ENCODE assay signal across 1 cellular context in genomic region chr16:30065943-30066881, GRCh38.
TF ChIP-seq lines count a peak whose summit lies in the region.

No MANE protein-coding gene starts in this region.

TF ChIP-seq in HEK293, 187 proteins besides CTCF, POLR2A, EP300 and RAD21 (continued from another document and continues in another):
- no peak; the same call in 1 of the 2 replicates for TF ChIP-seq ZFP41 (tag by site-specific recombination; IDR thresholded peaks at IDR 0.05; ENCODE audit: borderline replicate concordance)
- TF ChIP-seq MEIS1 (CRISPR knock-in tag; IDR thresholded peaks at IDR 0.05; ENCODE audit: borderline replicate concordance), result no peak
- TF ChIP-seq, protein P1, sequence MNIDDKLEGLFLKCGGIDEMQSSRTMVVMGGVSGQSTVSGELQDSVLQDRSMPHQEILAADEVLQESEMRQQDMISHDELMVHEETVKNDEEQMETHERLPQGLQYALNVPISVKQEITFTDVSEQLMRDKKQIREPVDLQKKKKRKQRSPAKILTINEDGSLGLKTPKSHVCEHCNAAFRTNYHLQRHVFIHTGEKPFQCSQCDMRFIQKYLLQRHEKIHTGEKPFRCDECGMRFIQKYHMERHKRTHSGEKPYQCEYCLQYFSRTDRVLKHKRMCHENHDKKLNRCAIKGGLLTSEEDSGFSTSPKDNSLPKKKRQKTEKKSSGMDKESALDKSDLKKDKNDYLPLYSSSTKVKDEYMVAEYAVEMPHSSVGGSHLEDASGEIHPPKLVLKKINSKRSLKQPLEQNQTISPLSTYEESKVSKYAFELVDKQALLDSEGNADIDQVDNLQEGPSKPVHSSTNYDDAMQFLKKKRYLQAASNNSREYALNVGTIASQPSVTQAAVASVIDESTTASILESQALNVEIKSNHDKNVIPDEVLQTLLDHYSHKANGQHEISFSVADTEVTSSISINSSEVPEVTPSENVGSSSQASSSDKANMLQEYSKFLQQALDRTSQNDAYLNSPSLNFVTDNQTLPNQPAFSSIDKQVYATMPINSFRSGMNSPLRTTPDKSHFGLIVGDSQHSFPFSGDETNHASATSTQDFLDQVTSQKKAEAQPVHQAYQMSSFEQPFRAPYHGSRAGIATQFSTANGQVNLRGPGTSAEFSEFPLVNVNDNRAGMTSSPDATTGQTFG (tag by site-specific recombination; IDR thresholded peaks at IDR 0.05; ENCODE audit: borderline replicate concordance), result peak; percentile 64; the same call in 1 of the 2 replicates
- no peak for TF ChIP-seq ZNF529 (tag by site-specific recombination; IDR thresholded peaks at IDR 0.05; ENCODE audit: insufficient replicate concordance)
- TF ChIP-seq ZSCAN30 (tag by site-specific recombination; IDR thresholded peaks at IDR 0.05), result no peak
- peak; percentile 59 for TF ChIP-seq ZFHX2 (tag by site-specific recombination; conservative IDR thresholded peaks at IDR 0.05)
- peak; percentile 2; the same call in 1 of the 2 replicates for TF ChIP-seq ZNF501 (tag by site-specific recombination; IDR thresholded peaks at IDR 0.05)
- TF ChIP-seq ZNF530 (tag by site-specific recombination; IDR thresholded peaks at IDR 0.05; ENCODE audit: low read depth), result no peak
- TF ChIP-seq, protein P2, sequence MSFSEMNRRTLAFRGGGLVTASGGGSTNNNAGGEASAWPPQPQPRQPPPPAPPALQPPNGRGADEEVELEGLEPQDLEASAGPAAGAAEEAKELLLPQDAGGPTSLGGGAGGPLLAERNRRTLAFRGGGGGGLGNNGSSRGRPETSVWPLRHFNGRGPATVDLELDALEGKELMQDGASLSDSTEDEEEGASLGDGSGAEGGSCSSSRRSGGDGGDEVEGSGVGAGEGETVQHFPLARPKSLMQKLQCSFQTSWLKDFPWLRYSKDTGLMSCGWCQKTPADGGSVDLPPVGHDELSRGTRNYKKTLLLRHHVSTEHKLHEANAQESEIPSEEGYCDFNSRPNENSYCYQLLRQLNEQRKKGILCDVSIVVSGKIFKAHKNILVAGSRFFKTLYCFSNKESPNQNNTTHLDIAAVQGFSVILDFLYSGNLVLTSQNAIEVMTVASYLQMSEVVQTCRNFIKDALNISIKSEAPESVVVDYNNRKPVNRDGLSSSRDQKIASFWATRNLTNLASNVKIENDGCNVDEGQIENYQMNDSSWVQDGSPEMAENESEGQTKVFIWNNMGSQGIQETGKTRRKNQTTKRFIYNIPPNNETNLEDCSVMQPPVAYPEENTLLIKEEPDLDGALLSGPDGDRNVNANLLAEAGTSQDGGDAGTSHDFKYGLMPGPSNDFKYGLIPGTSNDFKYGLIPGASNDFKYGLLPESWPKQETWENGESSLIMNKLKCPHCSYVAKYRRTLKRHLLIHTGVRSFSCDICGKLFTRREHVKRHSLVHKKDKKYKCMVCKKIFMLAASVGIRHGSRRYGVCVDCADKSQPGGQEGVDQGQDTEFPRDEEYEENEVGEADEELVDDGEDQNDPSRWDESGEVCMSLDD (tag by site-specific recombination; IDR thresholded peaks at IDR 0.05), result no peak
- TF ChIP-seq, protein P3, sequence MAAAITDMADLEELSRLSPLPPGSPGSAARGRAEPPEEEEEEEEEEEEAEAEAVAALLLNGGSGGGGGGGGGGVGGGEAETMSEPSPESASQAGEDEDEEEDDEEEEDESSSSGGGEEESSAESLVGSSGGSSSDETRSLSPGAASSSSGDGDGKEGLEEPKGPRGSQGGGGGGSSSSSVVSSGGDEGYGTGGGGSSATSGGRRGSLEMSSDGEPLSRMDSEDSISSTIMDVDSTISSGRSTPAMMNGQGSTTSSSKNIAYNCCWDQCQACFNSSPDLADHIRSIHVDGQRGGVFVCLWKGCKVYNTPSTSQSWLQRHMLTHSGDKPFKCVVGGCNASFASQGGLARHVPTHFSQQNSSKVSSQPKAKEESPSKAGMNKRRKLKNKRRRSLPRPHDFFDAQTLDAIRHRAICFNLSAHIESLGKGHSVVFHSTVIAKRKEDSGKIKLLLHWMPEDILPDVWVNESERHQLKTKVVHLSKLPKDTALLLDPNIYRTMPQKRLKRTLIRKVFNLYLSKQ (tag by site-specific recombination; IDR thresholded peaks at IDR 0.05; ENCODE audit: borderline replicate concordance), result no peak
- TF ChIP-seq ZNF792 (tag by site-specific recombination; IDR thresholded peaks at IDR 0.05), result no peak
- TF ChIP-seq, protein P4, sequence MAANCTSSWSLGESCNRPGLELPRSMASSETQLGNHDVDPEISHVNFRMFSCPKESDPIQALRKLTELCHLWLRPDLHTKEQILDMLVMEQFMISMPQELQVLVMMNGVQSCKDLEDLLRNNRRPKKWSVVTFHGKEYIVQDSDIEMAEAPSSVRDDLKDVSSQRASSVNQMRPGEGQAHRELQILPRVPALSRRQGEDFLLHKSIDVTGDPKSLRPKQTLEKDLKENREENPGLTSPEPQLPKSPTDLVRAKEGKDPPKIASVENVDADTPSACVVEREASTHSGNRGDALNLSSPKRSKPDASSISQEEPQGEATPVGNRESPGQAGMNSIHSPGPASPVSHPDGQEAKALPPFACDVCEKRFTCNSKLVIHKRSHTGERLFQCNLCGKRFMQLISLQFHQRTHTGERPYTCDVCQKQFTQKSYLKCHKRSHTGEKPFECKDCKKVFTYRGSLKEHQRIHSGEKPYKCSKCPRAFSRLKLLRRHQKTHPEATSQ (tag by site-specific recombination; IDR thresholded peaks at IDR 0.05), result peak; percentile 58; the same call in 1 of the 2 replicates
- 0 out of 2 replicates have a peak, but pooled peaks have one; percentile 76 for TF ChIP-seq ZNF785 (tag by site-specific recombination; IDR thresholded peaks at IDR 0.05)
- no peak for TF ChIP-seq ZNF202 (tag by site-specific recombination; IDR thresholded peaks at IDR 0.05; ENCODE audit: borderline replicate concordance)
- TF ChIP-seq ZNF560 (tag by site-specific recombination; IDR thresholded peaks at IDR 0.05; ENCODE audit: borderline replicate concordance), result no peak
- no peak for TF ChIP-seq PRDM1 (tag by site-specific recombination; IDR thresholded peaks at IDR 0.05)
- no peak for TF ChIP-seq RBAK (tag by site-specific recombination; IDR thresholded peaks at IDR 0.05)
- TF ChIP-seq, protein P5, sequence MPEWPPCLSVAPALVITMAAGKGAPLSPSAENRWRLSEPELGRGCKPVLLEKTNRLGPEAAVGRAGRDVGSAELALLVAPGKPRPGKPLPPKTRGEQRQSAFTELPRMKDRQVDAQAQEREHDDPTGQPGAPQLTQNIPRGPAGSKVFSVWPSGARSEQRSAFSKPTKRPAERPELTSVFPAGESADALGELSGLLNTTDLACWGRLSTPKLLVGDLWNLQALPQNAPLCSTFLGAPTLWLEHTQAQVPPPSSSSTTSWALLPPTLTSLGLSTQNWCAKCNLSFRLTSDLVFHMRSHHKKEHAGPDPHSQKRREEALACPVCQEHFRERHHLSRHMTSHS (tag by site-specific recombination; IDR thresholded peaks at IDR 0.05), result no peak
- TF ChIP-seq FEZF1 (tag by site-specific recombination; IDR thresholded peaks at IDR 0.05), result no peak
- TF ChIP-seq ZIC2 (tag by site-specific recombination; IDR thresholded peaks at IDR 0.05), result peak; percentile 33; the same call in 1 of the 2 replicates
- TF ChIP-seq ZNF423 (tag by site-specific recombination; IDR thresholded peaks at IDR 0.05), result no peak
- no peak for TF ChIP-seq ZNF239 (tag by site-specific recombination; IDR thresholded peaks at IDR 0.05)
- TF ChIP-seq ZNF248 (tag by site-specific recombination; IDR thresholded peaks at IDR 0.05), result no peak
- TF ChIP-seq SCRT2 (tag by site-specific recombination; IDR thresholded peaks at IDR 0.05), result no peak
- TF ChIP-seq KLF8 (tag by site-specific recombination; IDR thresholded peaks at IDR 0.05), result no peak
- TF ChIP-seq, protein P6, sequence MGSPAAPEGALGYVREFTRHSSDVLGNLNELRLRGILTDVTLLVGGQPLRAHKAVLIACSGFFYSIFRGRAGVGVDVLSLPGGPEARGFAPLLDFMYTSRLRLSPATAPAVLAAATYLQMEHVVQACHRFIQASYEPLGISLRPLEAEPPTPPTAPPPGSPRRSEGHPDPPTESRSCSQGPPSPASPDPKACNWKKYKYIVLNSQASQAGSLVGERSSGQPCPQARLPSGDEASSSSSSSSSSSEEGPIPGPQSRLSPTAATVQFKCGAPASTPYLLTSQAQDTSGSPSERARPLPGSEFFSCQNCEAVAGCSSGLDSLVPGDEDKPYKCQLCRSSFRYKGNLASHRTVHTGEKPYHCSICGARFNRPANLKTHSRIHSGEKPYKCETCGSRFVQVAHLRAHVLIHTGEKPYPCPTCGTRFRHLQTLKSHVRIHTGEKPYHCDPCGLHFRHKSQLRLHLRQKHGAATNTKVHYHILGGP (tag by site-specific recombination; IDR thresholded peaks at IDR 0.05), result no peak
- TF ChIP-seq HIC1 (tag by site-specific recombination; IDR thresholded peaks at IDR 0.05), result peak; percentile 20; the same call in 1 of the 2 replicates
- peak; percentile 44; the same call in 1 of the 2 replicates for TF ChIP-seq KLF16 (tag by site-specific recombination; IDR thresholded peaks at IDR 0.05)
- TF ChIP-seq ZNF174 (tag by site-specific recombination; IDR thresholded peaks at IDR 0.05), result no peak
- TF ChIP-seq ZNF585B (tag by site-specific recombination; IDR thresholded peaks at IDR 0.05), result no peak
- TF ChIP-seq, protein P7, sequence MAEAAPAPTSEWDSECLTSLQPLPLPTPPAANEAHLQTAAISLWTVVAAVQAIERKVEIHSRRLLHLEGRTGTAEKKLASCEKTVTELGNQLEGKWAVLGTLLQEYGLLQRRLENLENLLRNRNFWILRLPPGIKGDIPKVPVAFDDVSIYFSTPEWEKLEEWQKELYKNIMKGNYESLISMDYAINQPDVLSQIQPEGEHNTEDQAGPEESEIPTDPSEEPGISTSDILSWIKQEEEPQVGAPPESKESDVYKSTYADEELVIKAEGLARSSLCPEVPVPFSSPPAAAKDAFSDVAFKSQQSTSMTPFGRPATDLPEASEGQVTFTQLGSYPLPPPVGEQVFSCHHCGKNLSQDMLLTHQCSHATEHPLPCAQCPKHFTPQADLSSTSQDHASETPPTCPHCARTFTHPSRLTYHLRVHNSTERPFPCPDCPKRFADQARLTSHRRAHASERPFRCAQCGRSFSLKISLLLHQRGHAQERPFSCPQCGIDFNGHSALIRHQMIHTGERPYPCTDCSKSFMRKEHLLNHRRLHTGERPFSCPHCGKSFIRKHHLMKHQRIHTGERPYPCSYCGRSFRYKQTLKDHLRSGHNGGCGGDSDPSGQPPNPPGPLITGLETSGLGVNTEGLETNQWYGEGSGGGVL (tag by site-specific recombination; IDR thresholded peaks at IDR 0.05), result peak; percentile 26
- peak; percentile 72 for TF ChIP-seq ZNF692 (tag by site-specific recombination; IDR thresholded peaks at IDR 0.05)
- TF ChIP-seq ZNF76 (tag by site-specific recombination; IDR thresholded peaks at IDR 0.05; ENCODE audit: borderline replicate concordance, low read depth), result peak; percentile 38; the same call in 1 of the 2 replicates
- TF ChIP-seq ZNF133 (tag by site-specific recombination; IDR thresholded peaks at IDR 0.05), result no peak
- TF ChIP-seq ZNF510 (tag by site-specific recombination; IDR thresholded peaks at IDR 0.05; ENCODE audit: insufficient replicate concordance), result no peak
- TF ChIP-seq ZNF660 (tag by site-specific recombination; IDR thresholded peaks at IDR 0.05), result 0 out of 2 replicates have a peak, but pooled peaks have one; percentile 2
- TF ChIP-seq KLF7 (tag by site-specific recombination; IDR thresholded peaks at IDR 0.05; ENCODE audit: borderline replicate concordance), result peak; percentile 35; the same call in 1 of the 2 replicates
- peak; percentile 47; the same call in 1 of the 2 replicates for TF ChIP-seq ZBTB7A (tag by site-specific recombination; IDR thresholded peaks at IDR 0.05; ENCODE audit: low read depth)
- TF ChIP-seq ZNF146 (tag by site-specific recombination; IDR thresholded peaks at IDR 0.05), result no peak
- TF ChIP-seq ZFP69B (tag by site-specific recombination; IDR thresholded peaks at IDR 0.05), result peak; percentile 73; the same call in 1 of the 2 replicates
- peak; percentile 51; the same call in 1 of the 2 replicates for TF ChIP-seq ZNF391 (tag by site-specific recombination; IDR thresholded peaks at IDR 0.05; ENCODE audit: borderline replicate concordance, low read depth)
- no peak for TF ChIP-seq SETDB1 (IDR thresholded peaks at IDR 0.05; ENCODE audit: insufficient read length, low read length)
- TF ChIP-seq ZBTB48 (tag by site-specific recombination; IDR thresholded peaks at IDR 0.05), result peak; percentile 88
- TF ChIP-seq, protein P8, sequence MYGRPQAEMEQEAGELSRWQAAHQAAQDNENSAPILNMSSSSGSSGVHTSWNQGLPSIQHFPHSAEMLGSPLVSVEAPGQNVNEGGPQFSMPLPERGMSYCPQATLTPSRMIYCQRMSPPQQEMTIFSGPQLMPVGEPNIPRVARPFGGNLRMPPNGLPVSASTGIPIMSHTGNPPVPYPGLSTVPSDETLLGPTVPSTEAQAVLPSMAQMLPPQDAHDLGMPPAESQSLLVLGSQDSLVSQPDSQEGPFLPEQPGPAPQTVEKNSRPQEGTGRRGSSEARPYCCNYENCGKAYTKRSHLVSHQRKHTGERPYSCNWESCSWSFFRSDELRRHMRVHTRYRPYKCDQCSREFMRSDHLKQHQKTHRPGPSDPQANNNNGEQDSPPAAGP (tag by site-specific recombination; IDR thresholded peaks at IDR 0.05), result peak; percentile 44; the same call in 1 of the 2 replicates
- TF ChIP-seq REPIN1 (tag by site-specific recombination; IDR thresholded peaks at IDR 0.05; ENCODE audit: low read depth), result peak; percentile 58; the same call in 1 of the 2 replicates
- peak; percentile 99 for TF ChIP-seq ZNF335 (tag by site-specific recombination; conservative IDR thresholded peaks at IDR 0.05)
- peak; percentile 70 for TF ChIP-seq ZNF2 (tag by site-specific recombination; IDR thresholded peaks at IDR 0.05)
- TF ChIP-seq YY2 (tag by site-specific recombination; IDR thresholded peaks at IDR 0.05), result peak; percentile 60
- no peak for TF ChIP-seq SCRT1 (tag by site-specific recombination; IDR thresholded peaks at IDR 0.05; ENCODE audit: borderline replicate concordance)
